15 cellular contexts compared by ENCODE assay signal in the genomic region with DNA sequence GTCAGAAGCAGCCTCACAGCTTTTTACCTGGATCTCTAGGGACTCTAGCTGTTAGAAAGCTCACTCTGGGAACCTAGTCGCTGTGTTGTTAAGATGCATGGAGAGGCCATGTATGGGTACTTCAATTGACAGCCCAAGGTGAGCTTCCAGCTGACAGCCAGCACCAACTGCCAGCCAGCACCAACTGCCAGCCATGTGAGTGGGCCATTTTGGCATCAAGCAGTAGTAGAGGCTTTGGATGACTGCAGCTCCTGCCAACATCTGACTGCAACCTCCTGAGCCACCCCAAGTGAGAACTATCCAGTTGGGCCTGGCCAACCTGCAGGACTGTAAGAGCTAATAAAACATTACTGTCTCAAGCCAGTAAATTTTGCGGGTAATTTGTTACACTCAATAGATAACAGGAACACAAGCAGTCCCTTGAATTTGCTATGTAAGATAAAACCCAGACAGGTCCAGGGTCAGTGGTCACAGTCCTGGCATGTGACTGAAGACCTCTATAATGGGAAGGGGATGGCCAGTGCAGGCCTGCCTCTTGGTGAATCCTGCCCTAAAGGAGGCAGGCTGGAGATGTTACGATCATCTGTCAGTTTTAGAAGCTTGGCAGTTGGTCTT.
"Had no signal": no experiment of that assay in that cellular context is flagged by ENCODE, and none has a peak within 500 bp of the region (broad histone marks: within the 10 kb centered on the region; RNA-seq: fewer than 3 reads in every experiment).

No MANE protein-coding gene starts in this region.

- ATAC-seq: activated CD8-positive, alpha-beta memory T cell treated with anti-CD3 and anti-CD28 coated beads, Interleukin-2, amount 10 ng/mL, durations not matched to agents 7 days and 5 days; natural killer cell had no signal

- DNase-seq: activated CD4-positive, alpha-beta T cell treated with anti-CD3 and anti-CD28 coated beads for 1 hour; activated CD4-positive, alpha-beta T cell treated with anti-CD3 and anti-CD28 coated beads, Interleukin-2, amount 50 U/mL, for 4 hours; activated CD8-positive, alpha-beta memory T cell treated with anti-CD3 and anti-CD28 coated beads, Interleukin-2, amount 10 ng/mL, durations not matched to agents 7 days and 5 days; activated effector memory CD4-positive, alpha-beta T cell treated with Interleukin-2 at 50 U/mL for 16 hours; activated T-cell treated with anti-CD3 and anti-CD28 coated beads, Interleukin-2, amount 50 U/mL, for 24 hours; adrenal gland; colonic mucosa; hippocampal formation; kidney; mesendoderm; natural killer cell; nucleus accumbens; right cardiac atrium; stomach had no signal

- H3K27ac Mint-ChIP-seq: activated CD8-positive, alpha-beta memory T cell treated with anti-CD3 and anti-CD28 coated beads, Interleukin-2, amount 10 ng/mL, durations not matched to agents 7 days and 5 days; activated naive CD4-positive, alpha-beta T cell treated with anti-CD3 and anti-CD28 coated beads, Interleukin-2, amount 50 U/mL, for 24 hours; activated T-cell treated with anti-CD3 and anti-CD28 coated beads, Interleukin-2, amount 50 U/mL, for 24 hours; natural killer cell had no signal

- H3K9me3 Mint-ChIP-seq: activated naive CD4-positive, alpha-beta T cell treated with anti-CD3 and anti-CD28 coated beads, Interleukin-2, amount 50 U/mL, for 24 hours; activated T-cell treated with anti-CD3 and anti-CD28 coated beads, Interleukin-2, amount 50 U/mL, for 24 hours; natural killer cell had no signal

- H3K36me3 Mint-ChIP-seq: activated CD8-positive, alpha-beta memory T cell treated with anti-CD3 and anti-CD28 coated beads, Interleukin-2, amount 10 ng/mL, durations not matched to agents 7 days and 5 days; activated naive CD4-positive, alpha-beta T cell treated with anti-CD3 and anti-CD28 coated beads, Interleukin-2, amount 50 U/mL, for 24 hours; natural killer cell had no signal

- H3K4me1 Mint-ChIP-seq: activated CD8-positive, alpha-beta memory T cell treated with anti-CD3 and anti-CD28 coated beads, Interleukin-2, amount 10 ng/mL, durations not matched to agents 7 days and 5 days; activated naive CD4-positive, alpha-beta T cell treated with anti-CD3 and anti-CD28 coated beads, Interleukin-2, amount 50 U/mL, for 24 hours; natural killer cell had no signal

- H3K4me3 Mint-ChIP-seq: activated CD8-positive, alpha-beta memory T cell treated with anti-CD3 and anti-CD28 coated beads, Interleukin-2, amount 10 ng/mL, durations not matched to agents 7 days and 5 days; activated naive CD4-positive, alpha-beta T cell treated with anti-CD3 and anti-CD28 coated beads, Interleukin-2, amount 50 U/mL, for 24 hours; activated T-cell treated with anti-CD3 and anti-CD28 coated beads, Interleukin-2, amount 50 U/mL, for 24 hours; natural killer cell had no signal
